Comparison of ENCODE assay signal across 8 cellular contexts in the genomic region with DNA sequence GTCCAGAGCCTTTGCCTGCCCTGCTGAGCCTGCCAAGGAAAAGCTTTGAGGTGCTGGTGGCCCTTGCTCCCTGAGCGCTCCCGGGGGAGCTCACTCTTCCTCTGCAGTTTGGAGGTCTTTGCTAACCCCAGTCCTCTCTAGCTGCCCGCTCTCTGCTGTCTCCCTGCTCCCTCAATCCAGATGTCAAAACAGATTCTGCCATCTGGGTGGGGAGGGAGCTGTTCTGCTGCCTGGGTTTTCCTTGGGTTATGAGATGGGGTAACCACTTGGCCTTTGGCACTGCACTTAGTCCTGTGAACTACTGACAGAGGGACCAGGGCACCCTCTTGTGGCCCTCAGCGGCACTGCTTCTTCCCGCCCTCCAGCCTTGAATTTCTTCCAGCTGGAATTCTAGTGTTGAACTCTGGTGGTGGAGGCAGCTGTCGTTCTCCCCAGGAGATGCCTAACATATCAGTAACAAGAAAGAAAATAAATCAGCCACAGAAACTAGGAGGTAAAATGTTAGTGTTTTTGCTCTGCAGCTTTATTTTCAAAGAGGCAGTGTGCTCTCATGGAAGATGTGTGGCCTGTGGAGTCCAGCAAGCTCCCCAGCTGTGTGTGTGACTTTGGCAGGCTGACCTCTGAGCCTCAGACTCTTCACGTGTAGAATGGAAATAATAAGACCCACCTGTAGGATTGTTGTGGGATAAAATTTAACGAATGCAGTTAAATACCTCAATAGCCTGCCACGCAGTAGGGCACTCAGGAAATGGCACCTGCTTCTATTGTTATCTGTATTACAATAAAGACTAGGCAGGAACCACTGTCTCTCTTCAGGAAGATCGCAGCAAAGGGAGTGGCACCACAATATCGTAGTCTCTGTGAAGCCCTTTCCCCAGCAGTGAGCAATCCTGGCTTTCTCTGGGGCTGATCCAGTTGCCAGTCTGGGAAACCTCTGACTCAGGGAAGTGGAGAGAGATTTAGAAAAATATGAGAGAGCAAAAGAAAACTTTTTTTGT. TPM values are rescaled to one million over a fixed set of nuclear protein-coding genes. Genes with fewer than 3 reads are reported as not detected.
DNase-seq lines count a peak whose midpoint lies in the region; ATAC-seq, FAIRE-seq and TF ChIP-seq lines count a peak whose summit lies in the region.

No MANE protein-coding gene starts in this region.

- H3K27me3 ChIP-seq in CD4-positive, alpha-beta T cell (ENCODE audit: control insufficient read depth, insufficient read depth, low read length), result no peaks in the 10 kb centered on the region

- peak; percentile 65 for FAIRE-seq in H54 (lab: Jason Lieb, UNC)

- no peaks in the 10 kb centered on the region for H3K9me3 Mint-ChIP-seq in CD4-positive, alpha-beta T cell
- no peaks in the 10 kb centered on the region for H3K9me3 Mint-ChIP-seq in activated B cell treated with CpG ODN at 0.5 μM for 24 hours
- H3K9me3 Mint-ChIP-seq in chondrocyte (ENCODE audit: low read depth), result no peaks in the 10 kb centered on the region

- POLR2A ChIA-PET in CD4-positive, alpha-beta T cell (lab: Charles Lee), result interaction anchor here (0.8 to 1.3 kb wide), 5 partner anchors 10 to 216 kb away, joined by 3 to 5 read pairs (median 3); partner anchors contain the start of gene CSTPP1
- POLR2A ChIA-PET in activated B cell treated with CpG ODN at 0.5 μM for 24 hours (lab: Charles Lee), result interaction anchor here (0.6 kb wide), 1 partner anchor 242 kb away, joined by 5 read pairs; no protein-coding TSS in a partner anchor

- peak; percentile 94 for TF ChIP-seq CTCF in CD4-positive, alpha-beta T cell (IDR thresholded peaks at IDR 0.05)
- TF ChIP-seq CTCF in activated B cell treated with CpG ODN at 0.5 μM for 24 hours (IDR thresholded peaks at IDR 0.05), result peak; percentile 84
- TF ChIP-seq CTCF in chondrocyte (IDR thresholded peaks at IDR 0.05), result peak; percentile 100

- peak overlapping the region; percentile 74 for H3K4me3 Mint-ChIP-seq in CD4-positive, alpha-beta T cell
- H3K4me3 Mint-ChIP-seq in activated B cell treated with CpG ODN at 0.5 μM for 24 hours, result peak overlapping the region; percentile 9
- H3K4me3 Mint-ChIP-seq in chondrocyte (ENCODE audit: unreplicated experiment), result no peak overlapping the region

- peak overlapping the region; percentile 27 for H3K27ac ChIP-seq in CD4-positive, alpha-beta T cell (ENCODE audit: low read depth, low read length)

- no peaks in the 10 kb centered on the region for H3K27me3 Mint-ChIP-seq in CD4-positive, alpha-beta T cell
- H3K27me3 Mint-ChIP-seq in activated B cell treated with CpG ODN at 0.5 μM for 24 hours (no peaks in the 10 kb centered on the region), chondrocyte (ENCODE audit: low read depth) (no peaks in the 10 kb centered on the region)

- H3K4me1 Mint-ChIP-seq in CD4-positive, alpha-beta T cell (ENCODE audit: low read depth), result peaks cover 33% of the 10 kb centered on the region
- H3K4me1 Mint-ChIP-seq in activated B cell treated with CpG ODN at 0.5 μM for 24 hours, result peaks cover 38% of the 10 kb centered on the region
- H3K4me1 Mint-ChIP-seq in chondrocyte (ENCODE audit: low read depth), result peaks cover 22% of the 10 kb centered on the region

- peak overlapping the region; percentile 86 for H3K27ac Mint-ChIP-seq in CD4-positive, alpha-beta T cell
- peak overlapping the region; percentile 27 for H3K27ac Mint-ChIP-seq in activated B cell treated with CpG ODN at 0.5 μM for 24 hours
- peak overlapping the region; percentile 38 for H3K27ac Mint-ChIP-seq in chondrocyte (ENCODE audit: unreplicated experiment)

- intact Hi-C loops in CD4-positive, alpha-beta T cell (cut with DNase I, micrococcal nuclease), result loop anchor here (1.0 kb wide), 2 partner anchors 234 to 264 kb away; no protein-coding TSS in a partner anchor
- intact Hi-C loops in activated B cell treated with CpG ODN at 0.5 μM for 24 hours (cut with micrococcal nuclease), result loop anchor here (1.0 kb wide), 1 partner anchor 264 kb away; no protein-coding TSS in a partner anchor

- peak; percentile 29 to 56 (median 36) for DNase-seq in CD4-positive, alpha-beta T cell
- peak; percentile 90 for DNase-seq in H54 (ENCODE audit: insufficient read length, low spot score)
- peak; percentile 87 for DNase-seq in NCI-H2196 treated with DMSO at 0.1 percent for 48 hours (lab: John Stamatoyannopoulos, UW; ENCODE audit: unreplicated experiment)
- peak; percentile 46 for DNase-seq in activated B cell treated with CpG ODN at 0.5 μM for 24 hours
- DNase-seq in chondrocyte (ENCODE audit: low spot score), result no peak
- DNase-seq in left lobe of liver (ENCODE audit: low spot score), result peak; percentile 84
- peak; percentile 37 to 51 for DNase-seq in stimulated activated CD4-positive, alpha-beta T cell treated with anti-CD3 and anti-CD28 coated beads, Interleukin-4, amount 100 ng/mL, for 4 hours

- ATAC-seq in CD4-positive, alpha-beta T cell (ENCODE audit: poor library complexity), result peak; percentile 63
- ATAC-seq in activated B cell treated with CpG ODN at 0.5 μM for 24 hours (ENCODE audit: low read depth) (peak; percentile 86), left lobe of liver (peak; percentile 97), GM21390 (IDR thresholded peaks at IDR 0.05; ENCODE audit: unreplicated experiment) (no peak)

- H3K36me3 Mint-ChIP-seq in CD4-positive, alpha-beta T cell (ENCODE audit: low read depth), result no peaks in the 10 kb centered on the region
- H3K36me3 Mint-ChIP-seq in activated B cell treated with CpG ODN at 0.5 μM for 24 hours (ENCODE audit: low read depth) (peaks cover 8% of the 10 kb centered on the region), chondrocyte (ENCODE audit: low read depth) (peaks cover 5% of the 10 kb centered on the region)

- H3K9me3 ChIP-seq in CD4-positive, alpha-beta T cell (ENCODE audit: control insufficient read depth, low read length), result no peaks in the 10 kb centered on the region

- TF ChIP-seq POLR2A in H54 (IDR thresholded peaks at IDR 0.05; ENCODE audit: low read depth, low read length), result no peak

- CTCF ChIA-PET in CD4-positive, alpha-beta T cell (lab: Charles Lee), result interaction anchor here (0.6 to 1.5 kb wide), 14 partner anchors 12 to 268 kb away, joined by 3 to 10 read pairs (median 4); partner anchors contain the start of genes CSTPP1 and DDB2
- CTCF ChIA-PET in activated B cell treated with CpG ODN at 0.5 μM for 24 hours (lab: Charles Lee), result interaction anchor here (0.5 to 4.0 kb wide), 21 partner anchors 11 to 300 kb away, joined by 3 to 27 read pairs (median 4); partner anchors contain the start of genes ACP2 and CSTPP1

RNA-seq across cellular contexts. Expression of gene ARFGAP2, which starts 23.4 kb away (rescaled TPM):
- total RNA-seq in CD4-positive, alpha-beta T cell, result 100 to 1,000 TPM; 161 to 174 TPM
- total RNA-seq in activated B cell treated with CpG ODN at 0.5 μM for 24 hours (145 and 176 TPM in 2 replicates), chondrocyte (48.4 to 55.6 TPM (median 51.1 TPM) in 3 replicates), left lobe of liver (77.6 TPM)

RNA-seq across cellular contexts. Expression of gene PACSIN3, which starts 33.0 kb away (rescaled TPM):
- total RNA-seq in CD4-positive, alpha-beta T cell, result under 1 TPM in 1 of 2 experiments, not detected in 1; 0.27 TPM
- total RNA-seq in activated B cell treated with CpG ODN at 0.5 μM for 24 hours (1.5 TPM in 2 replicates), chondrocyte (45.0 to 69.4 TPM (median 65.3 TPM) in 3 replicates), left lobe of liver (32.8 TPM)

Comparison
In these comparisons a context has a peak if more than half of its experiments do, and no peak if none do; other contexts are left out.
1. H3K27ac Mint-ChIP-seq: peak in every context shown above with its lines; median percentile 86 in CD4-positive, alpha-beta T cell; 38 in chondrocyte; 27 in activated B cell treated with CpG ODN at 0.5 μM for 24 hours.
2. RNA of gene PACSIN3, which starts 33.0 kb away (total RNA-seq): 45.0 to 69.4 TPM in chondrocyte and 32.8 TPM in left lobe of liver (single experiment); 1.5 TPM in activated B cell treated with CpG ODN at 0.5 μM for 24 hours and 0.27 TPM in CD4-positive, alpha-beta T cell; every median in the first group is over 10 times any median in the second.
3. Peak in every context shown above with its lines, with median percentiles within 50 percentile points of each other: CTCF ChIP-seq.